ENCODE assay signal across 11 cellular contexts in the genomic region with DNA sequence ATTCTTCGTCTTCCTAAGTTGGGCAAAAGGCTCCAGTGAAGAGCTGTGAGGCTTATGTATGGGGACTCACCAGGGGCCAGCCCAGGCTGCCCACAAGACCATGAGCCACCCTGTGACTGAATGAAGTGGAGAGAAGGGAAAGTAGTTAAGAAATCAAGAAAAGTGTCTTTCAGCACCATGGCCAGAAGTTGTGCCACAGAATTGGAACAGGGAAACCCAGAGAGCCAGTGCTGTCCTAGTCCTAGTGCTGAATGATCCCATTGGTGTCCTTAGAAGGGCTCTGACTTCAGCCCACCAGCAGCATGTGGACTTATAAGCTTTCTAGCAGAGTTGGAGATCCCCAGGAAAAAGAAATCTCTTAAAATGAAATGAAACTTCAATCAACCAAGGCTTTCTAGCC. TPM values are rescaled to one million over a fixed set of nuclear protein-coding genes. Genes with fewer than 3 reads are reported as not detected.
DNase-seq lines count a peak whose midpoint lies in the region; ATAC-seq and TF ChIP-seq lines count a peak whose summit lies in the region.
"Had no signal": no experiment of that assay in that cellular context is flagged by ENCODE, and none has a peak within 500 bp of the region (broad histone marks: within the 10 kb centered on the region; RNA-seq: fewer than 3 reads in every experiment).

No MANE protein-coding gene starts in this region.

- peaks cover 6 to 8% of the 10 kb centered on the region in 2 experiments for H3K4me1 Mint-ChIP-seq in H9
- peaks cover 25% of the 10 kb centered on the region for H3K4me1 Mint-ChIP-seq in endodermal cell
- no peaks in the 10 kb centered on the region for H3K4me1 Mint-ChIP-seq in neural progenitor cell
- H3K4me1 Mint-ChIP-seq in activated CD4-positive, alpha-beta T cell treated with anti-CD3 and anti-CD28 coated beads for 36 hours: peaks cover 21% of the 10 kb centered on the region

- no peak overlapping the region for H3K9ac ChIP-seq in H9 (ENCODE audit: extremely low read depth, insufficient read length, low read length)
- no peak overlapping the region for H3K9ac ChIP-seq in endodermal cell (ENCODE audit: extremely low read depth, low read length, poor library complexity, severe bottlenecking)
- H3K9ac ChIP-seq in neural progenitor cell: no peak overlapping the region

- H3K4me3 Mint-ChIP-seq in H9 (no peak overlapping the region), endodermal cell (no peak overlapping the region), neural progenitor cell (no peak overlapping the region)
- no peak overlapping the region for H3K4me3 Mint-ChIP-seq in activated CD4-positive, alpha-beta T cell treated with anti-CD3 and anti-CD28 coated beads for 36 hours
- H3K4me3 Mint-ChIP-seq: dendritic cell treated with granulocyte-macrophage colony-stimulating factor and Interleukin-4, amounts not matched to agents 40 ng/mL and 50 ng/mL, for 4 days had no signal

- no peak overlapping the region for H2BK20ac ChIP-seq in H9 (ENCODE audit: low read depth, low read length, poor library complexity, severe bottlenecking)

- peak; percentile 55 for DNase-seq in H9
- peak; percentile 2 for DNase-seq in NOMO-1 treated with dmso at 0.1 percent for 144 hours (lab: John Stamatoyannopoulos, UW; ENCODE audit: unreplicated experiment)
- DNase-seq in endodermal cell: peak; percentile 85
- peak; percentile 83 for DNase-seq in neural progenitor cell (ENCODE audit: low spot score)
- no peak for DNase-seq in SKM-1 (lab: John Stamatoyannopoulos, UW; ENCODE audit: unreplicated experiment)
- no peak for DNase-seq in activated CD4-positive, alpha-beta T cell treated with anti-CD3 and anti-CD28 coated beads for 36 hours
- DNase-seq in lower leg skin (ENCODE audit: low spot score in 2 of 2): no peak
- DNase-seq: upper lobe of left lung had no signal

- H2BK5ac ChIP-seq in H9 (ENCODE audit: insufficient read length, low read length): no peak overlapping the region

- TF ChIP-seq CTCF in H9 (conservative IDR thresholded peaks at IDR 0.05) (no peak), endodermal cell (conservative IDR thresholded peaks at IDR 0.05) (no peak), neural progenitor cell (IDR thresholded peaks at IDR 0.05) (no peak), lower leg skin (IDR thresholded peaks at IDR 0.05) (no peak)

- H2BK120ac ChIP-seq in H9 (ENCODE audit: low read depth, low read length, poor library complexity, severe bottlenecking): no peak overlapping the region

- H3K56ac ChIP-seq in H9 (ENCODE audit: insufficient read length, low read depth, low read length): no peak overlapping the region

- no peaks in the 10 kb centered on the region for H3K79me1 ChIP-seq in H9 (ENCODE audit: insufficient read depth, low read depth, low read length, poor library complexity, severe bottlenecking)

- no peaks in the 10 kb centered on the region for H3K36me3 ChIP-seq in endodermal cell (ENCODE audit: control insufficient read depth, insufficient read depth, low read length)
- H3K36me3 ChIP-seq in neural progenitor cell: no peaks in the 10 kb centered on the region
- H3K36me3 ChIP-seq: upper lobe of left lung had no signal

- no peak overlapping the region for H4K91ac ChIP-seq in H9 (ENCODE audit: insufficient read length, low read depth, low read length)

- H3K9me3 ChIP-seq in H9 (ENCODE audit: control insufficient read depth, low read depth, low read length) (no peaks in the 10 kb centered on the region), endodermal cell (ENCODE audit: control insufficient read depth, low read length) (no peaks in the 10 kb centered on the region), neural progenitor cell (ENCODE audit: low read depth) (no peaks in the 10 kb centered on the region)
- H3K9me3 ChIP-seq: upper lobe of left lung had no signal

- H4K20me1 ChIP-seq in H9 (ENCODE audit: control insufficient read depth, insufficient read depth, insufficient read length) (no peaks in the 10 kb centered on the region), neural progenitor cell (ENCODE audit: low read depth) (peaks cover 14% of the 10 kb centered on the region)

- H2AK5ac ChIP-seq in H9 (ENCODE audit: insufficient read length, low read length): no peak overlapping the region

- H3K18ac ChIP-seq in H9 (ENCODE audit: insufficient read length, low read depth, low read length): no peak overlapping the region

- POLR2A ChIA-PET in activated CD4-positive, alpha-beta T cell treated with anti-CD3 and anti-CD28 coated beads for 36 hours (lab: Charles Lee): no interaction called here

- H3K4me2 ChIP-seq in H9 (ENCODE audit: insufficient read depth, insufficient read length, low read length): no peak overlapping the region
- H3K4me2 ChIP-seq in neural progenitor cell: no peak overlapping the region

- no peak for ATAC-seq in GM21737 (IDR thresholded peaks at IDR 0.05; ENCODE audit: unreplicated experiment)
- ATAC-seq in activated CD4-positive, alpha-beta T cell treated with anti-CD3 and anti-CD28 coated beads for 36 hours: no peak

- H3K36me3 Mint-ChIP-seq in H9 (ENCODE audit: insufficient read depth in 1 of 3, low read depth in 3 of 3) (no peaks in the 10 kb centered on the region), endodermal cell (ENCODE audit: low read depth) (no peaks in the 10 kb centered on the region), neural progenitor cell (no peaks in the 10 kb centered on the region)
- no peaks in the 10 kb centered on the region for H3K36me3 Mint-ChIP-seq in activated CD4-positive, alpha-beta T cell treated with anti-CD3 and anti-CD28 coated beads for 36 hours (ENCODE audit: low read depth)

- H2AFZ ChIP-seq in H9 (ENCODE audit: low read length): no peak overlapping the region
- no peak overlapping the region for H2AFZ ChIP-seq in neural progenitor cell (replicated peaks)

- H3K79me2 ChIP-seq in H9 (ENCODE audit: insufficient read depth, low read length): no peaks in the 10 kb centered on the region
- H3K79me2 ChIP-seq in neural progenitor cell (ENCODE audit: low read depth): no peaks in the 10 kb centered on the region

- no peak for TF ChIP-seq POLR2A in lower leg skin (IDR thresholded peaks at IDR 0.05)

- no peak overlapping the region for H3K4ac ChIP-seq in H9 (ENCODE audit: low read depth, low read length)

- H3K14ac ChIP-seq in H9 (ENCODE audit: insufficient read depth, low read length): no peak overlapping the region

- intact Hi-C loops in activated CD4-positive, alpha-beta T cell treated with anti-CD3 and anti-CD28 coated beads for 36 hours (cut with DNase I, micrococcal nuclease): no loop called here
- intact Hi-C loops in lower leg skin (cut with DNase I; ENCODE audit: low total_unique reads): no loop called here

- no peak overlapping the region for H4K5ac ChIP-seq in H9 (ENCODE audit: insufficient read length, low read depth, low read length)

- H3T11ph ChIP-seq in H9 (ENCODE audit: low read length): no peak overlapping the region

- CTCF ChIA-PET in activated CD4-positive, alpha-beta T cell treated with anti-CD3 and anti-CD28 coated beads for 36 hours (lab: Charles Lee): interaction anchor here (1.9 to 3.6 kb wide), 2 partner anchors 24 to 27 kb away, joined by 6 to 17 read pairs; no protein-coding TSS in a partner anchor

- H3K27me3 ChIP-seq in H9 (ENCODE audit: insufficient read depth, low read length): no peaks in the 10 kb centered on the region
- no peaks in the 10 kb centered on the region for H3K27me3 ChIP-seq in endodermal cell (ENCODE audit: control insufficient read depth, insufficient read depth, low read length, poor library complexity, severe bottlenecking)
- H3K27me3 ChIP-seq in neural progenitor cell: no peaks in the 10 kb centered on the region
- H3K27me3 ChIP-seq: upper lobe of left lung had no signal

- H3K4me3 ChIP-seq in endodermal cell (ENCODE audit: low read length) (no peak overlapping the region), neural progenitor cell (no peak overlapping the region), lower leg skin (ENCODE audit: low read depth, poor library complexity, severe bottlenecking) (no peak overlapping the region)
- H3K4me3 ChIP-seq: lung, upper lobe of left lung had no signal

- H3K27ac Mint-ChIP-seq in H9 (no peak overlapping the region; a peak in 1 of 7 replicates), endodermal cell (no peak overlapping the region), neural progenitor cell (no peak overlapping the region)
- H3K27ac Mint-ChIP-seq in activated CD4-positive, alpha-beta T cell treated with anti-CD3 and anti-CD28 coated beads for 36 hours: no peak overlapping the region
- H3K27ac Mint-ChIP-seq: dendritic cell treated with granulocyte-macrophage colony-stimulating factor and Interleukin-4, amounts not matched to agents 40 ng/mL and 50 ng/mL, for 4 days had no signal

- H3K23ac ChIP-seq in H9 (ENCODE audit: insufficient read length, low read depth, low read length): no peak overlapping the region

- no peak overlapping the region for H2BK15ac ChIP-seq in H9 (ENCODE audit: low read depth, low read length)

- no peak overlapping the region for H2BK12ac ChIP-seq in H9 (ENCODE audit: insufficient read length, low read depth, low read length)

- H3K23me2 ChIP-seq in H9 (ENCODE audit: insufficient read length, low read depth, low read length, poor library complexity, severe bottlenecking): no peaks in the 10 kb centered on the region

- H3K9me3 Mint-ChIP-seq in H9: no peaks in the 10 kb centered on the region
- no peaks in the 10 kb centered on the region for H3K9me3 Mint-ChIP-seq in endodermal cell
- H3K9me3 Mint-ChIP-seq in neural progenitor cell: no peaks in the 10 kb centered on the region
- H3K9me3 Mint-ChIP-seq in activated CD4-positive, alpha-beta T cell treated with anti-CD3 and anti-CD28 coated beads for 36 hours (ENCODE audit: low read depth): no peaks in the 10 kb centered on the region
- H3K9me3 Mint-ChIP-seq: dendritic cell treated with granulocyte-macrophage colony-stimulating factor and Interleukin-4, amounts not matched to agents 40 ng/mL and 50 ng/mL, for 4 days had no signal

- peaks cover 7% of the 10 kb centered on the region for H3K4me1 ChIP-seq in H9 (ENCODE audit: insufficient read depth, low read length)
- H3K4me1 ChIP-seq in endodermal cell (ENCODE audit: control insufficient read depth, insufficient read depth, low read length): peaks cover 4% of the 10 kb centered on the region
- peaks cover 3% of the 10 kb centered on the region for H3K4me1 ChIP-seq in neural progenitor cell

- H3K27ac ChIP-seq in H9 (ENCODE audit: insufficient read length, low read depth, low read length) (no peak overlapping the region), endodermal cell (ENCODE audit: low read depth, low read length) (no peak overlapping the region), neural progenitor cell (no peak overlapping the region)
- H3K27ac ChIP-seq: upper lobe of left lung had no signal

- H3F3A ChIP-seq in neural progenitor cell (ENCODE audit: low read depth): no peaks in the 10 kb centered on the region

- no CpG with 5 or more reads among the region's 1 CpG for WGBS in H9 (ENCODE audit: extremely low coverage, insufficient read length, low lambda C conversion rate)
- 57 to 69% methylated on average over 1 of the region's 1 CpG for WGBS in endodermal cell (ENCODE audit: insufficient coverage in 1 of 2, insufficient read length in 1 of 2), 2 experiments
- 14 to 42% methylated on average over 1 of the region's 1 CpG for WGBS in lower leg skin, 2 donors

- no peak overlapping the region for H4K8ac ChIP-seq in H9 (replicated peaks; ENCODE audit: insufficient read length, low read depth, low read length)

- H3K27me3 Mint-ChIP-seq in H9 (ENCODE audit: low read depth): no peaks in the 10 kb centered on the region
- H3K27me3 Mint-ChIP-seq in endodermal cell (ENCODE audit: insufficient read depth): no peaks in the 10 kb centered on the region
- peaks cover 2% of the 10 kb centered on the region for H3K27me3 Mint-ChIP-seq in neural progenitor cell (ENCODE audit: insufficient read depth, low read depth)
- H3K27me3 Mint-ChIP-seq in activated CD4-positive, alpha-beta T cell treated with anti-CD3 and anti-CD28 coated beads for 36 hours: peaks cover 7% of the 10 kb centered on the region

RNA-seq across cellular contexts. Expression of a gene that starts 37.0 kb away (rescaled TPM):
- total RNA-seq in H9 (2021) (20.9 and 22.2 TPM in 2 replicates), endodermal cell (10 to 100 TPM; 29.8 to 38.8 TPM), neural progenitor cell (ENCODE audit: low replicate concordance) (24.0 and 39.3 TPM in 2 replicates), lower leg skin (10 to 100 TPM; 33.3 to 69.5 (median 47.7) TPM)
- 23.2 TPM for polyA plus RNA-seq in endodermal cell (2013, experiment 1 of 2)
- polyA plus RNA-seq in endodermal cell (2013, experiment 2 of 2): 25.8 TPM
- 10 to 100 TPM; 61.2 to 85.2 TPM for total RNA-seq in activated CD4-positive, alpha-beta T cell treated with anti-CD3 and anti-CD28 coated beads for 36 hours

RNA-seq across cellular contexts. Expression of a gene that starts 46.5 kb away (rescaled TPM):
- not detected in 2 replicates for total RNA-seq in H9 (2021)
- not detected for total RNA-seq in endodermal cell
- polyA plus RNA-seq in endodermal cell (2013, experiment 1 of 2): 0.46 TPM
- not detected for polyA plus RNA-seq in endodermal cell (2013, experiment 2 of 2)
- 0.71 and 1.9 TPM in 2 replicates for total RNA-seq in neural progenitor cell (ENCODE audit: low replicate concordance)
- total RNA-seq in activated CD4-positive, alpha-beta T cell treated with anti-CD3 and anti-CD28 coated beads for 36 hours: not detected
- total RNA-seq in lower leg skin: under 1 TPM in 1 of 4 donors, not detected in 3; 0.08 TPM

RNA-seq across cellular contexts. Expression of a gene that starts 50.0 kb away (rescaled TPM):
- not detected in 2 replicates for total RNA-seq in H9 (2021)
- under 1 TPM in 1 of 2 donors, not detected in 1; 0.11 TPM for total RNA-seq in endodermal cell
- polyA plus RNA-seq in endodermal cell (2013, experiment 1 of 2): not detected
- polyA plus RNA-seq in endodermal cell (2013, experiment 2 of 2): not detected
- not detected in 2 replicates for total RNA-seq in neural progenitor cell (ENCODE audit: low replicate concordance)
- not detected for total RNA-seq in activated CD4-positive, alpha-beta T cell treated with anti-CD3 and anti-CD28 coated beads for 36 hours
- under 1 TPM in 1 of 4 donors, not detected in 3; 0.19 TPM for total RNA-seq in lower leg skin
- total RNA-seq: lung, upper lobe of left lung had no signal
- polyA plus RNA-seq: lung had no signal

Comparison
In these comparisons a context has a peak if more than half of its experiments do, and no peak if none do; other contexts are left out.
1. DNase-seq: peak in H9 (single experiment), NOMO-1 treated with dmso at 0.1 percent for 144 hours (single experiment), endodermal cell (single experiment) and neural progenitor cell (single experiment); none in SKM-1 (single experiment), activated CD4-positive, alpha-beta T cell treated with anti-CD3 and anti-CD28 coated beads for 36 hours (single experiment) and lower leg skin (0 of 2).